ENCODE assay signal across 8 cellular contexts in genomic region chr16:69972935-69973334, GRCh38. TPM values are rescaled to one million over a fixed set of nuclear protein-coding genes. Genes with fewer than 3 reads are reported as not detected.
DNase-seq lines count a peak whose midpoint lies in the region; ATAC-seq, FAIRE-seq and TF ChIP-seq lines count a peak whose summit lies in the region.
"Not testable (repeated sequence)": the region's sequence is repeated elsewhere in the genome, so short reads cannot be mapped to it uniquely, and the experiment has no call there.
"Had no signal": no experiment of that assay in that cellular context is flagged by ENCODE, and none has a peak within 500 bp of the region (broad histone marks: within the 10 kb centered on the region; RNA-seq: fewer than 3 reads in every experiment).

No MANE protein-coding gene starts in this region.

- not testable (repeated sequence) for H3K4me3 Mint-ChIP-seq in H9, endodermal cell

- H3K18ac ChIP-seq in H9 (ENCODE audit: insufficient read length, low read depth, low read length): not testable (repeated sequence)

- not testable (repeated sequence) for H3K9me3 Mint-ChIP-seq in H9, endodermal cell

- H2AK5ac ChIP-seq in H9 (ENCODE audit: insufficient read length, low read length): not testable (repeated sequence)

- not testable (repeated sequence) for H2AFZ ChIP-seq in H9 (ENCODE audit: low read length); K562 (ENCODE audit: low read depth, low read length); HepG2 (ENCODE audit: low read length)

- not testable (repeated sequence) for H3K23ac ChIP-seq in H9 (ENCODE audit: insufficient read length, low read depth, low read length)

- not testable (repeated sequence) for H3K4me1 Mint-ChIP-seq in H9, endodermal cell

- not testable (repeated sequence) for H4K8ac ChIP-seq in H9 (replicated peaks; ENCODE audit: insufficient read length, low read depth, low read length)

- not testable (repeated sequence) for H3K27ac Mint-ChIP-seq in H9, endodermal cell

- H4K20me1 ChIP-seq in H9 (ENCODE audit: control insufficient read depth, insufficient read depth, insufficient read length); K562 (replicated peaks; ENCODE audit: control insufficient read depth, insufficient read depth, low read length); HepG2 (ENCODE audit: insufficient read depth, low read length): not testable (repeated sequence)

- TF ChIP-seq POLR2A in K562 (conservative IDR thresholded peaks at IDR 0.05); HepG2 (IDR thresholded peaks at IDR 0.05; ENCODE audit: insufficient read depth in 1 of 2, low read depth in 2 of 2, low read length in 2 of 2): not testable (repeated sequence)

- H3K9me1 ChIP-seq in K562 (ENCODE audit: control insufficient read depth, insufficient read depth, low read length): not testable (repeated sequence)

- H4K91ac ChIP-seq in H9 (ENCODE audit: insufficient read length, low read depth, low read length): not testable (repeated sequence)

- not testable (repeated sequence) for H3K27me3 ChIP-seq in H9 (ENCODE audit: insufficient read depth, low read length); K562 (ENCODE audit: control insufficient read depth in 2 of 2, insufficient read depth in 2 of 2, low read length in 2 of 2); endodermal cell (ENCODE audit: control insufficient read depth, insufficient read depth, low read length, poor library complexity, severe bottlenecking); HepG2 (ENCODE audit: control insufficient read depth in 1 of 2, insufficient read depth in 2 of 2, low read length in 2 of 2)

- ATAC-seq in K562, HepG2: not testable (repeated sequence)

- TF ChIP-seq EP300 in K562 (IDR thresholded peaks at IDR 0.05; ENCODE audit: low read length); HepG2 (IDR thresholded peaks at IDR 0.05; ENCODE audit: low read depth in 2 of 2, low read length in 2 of 2); HepG2 (CRISPR knock-in tag; IDR thresholded peaks at IDR 0.05; ENCODE audit: borderline replicate concordance): not testable (repeated sequence)

- in situ Hi-C loops in K562 (cut with MboI); HepG2 (cut with HindIII; ENCODE audit: extremely low pct_ligation_motif_present, low pct_unique_long_range_greater_than_20kb): not testable (repeated sequence)

- FAIRE-seq in K562 (lab: Jason Lieb, UNC); HepG2 (lab: Jason Lieb, UNC): not testable (repeated sequence)

- H3K14ac ChIP-seq in H9 (ENCODE audit: insufficient read depth, low read length): not testable (repeated sequence)

- not testable (repeated sequence) for H3T11ph ChIP-seq in H9 (ENCODE audit: low read length)

- not testable (repeated sequence) for H3K79me2 ChIP-seq in H9 (ENCODE audit: insufficient read depth, low read length); K562 (ENCODE audit: control insufficient read depth, insufficient read depth, low read length); HepG2 (ENCODE audit: insufficient read depth, low read length)

- H3K4me3 ChIP-seq in GM12864 (ENCODE audit: low read depth, low read length); K562; endodermal cell (ENCODE audit: low read length); HepG2 (replicated peaks in 1 of 3; ENCODE audit: insufficient read depth in 1 of 3, low read depth in 2 of 3, low read length in 3 of 3): not testable (repeated sequence)

- H3K23me2 ChIP-seq in H9 (ENCODE audit: insufficient read length, low read depth, low read length, poor library complexity, severe bottlenecking): not testable (repeated sequence)

- H3K36me3 Mint-ChIP-seq in H9 (ENCODE audit: insufficient read depth in 1 of 3, low read depth in 3 of 3); endodermal cell (ENCODE audit: low read depth): not testable (repeated sequence)

- not testable (repeated sequence) for H2BK5ac ChIP-seq in H9 (ENCODE audit: insufficient read length, low read length)

- H2BK12ac ChIP-seq in H9 (ENCODE audit: insufficient read length, low read depth, low read length): not testable (repeated sequence)

- CTCF ChIA-PET in K562 (lab: Yijun Ruan, JAX; ENCODE audit: low intra/inter-chr PET ratio); HepG2 (lab: Yijun Ruan, JAX; ENCODE audit: low intra/inter-chr PET ratio, low total read pairs): not testable (repeated sequence)

- intact Hi-C loops in K562 (cut with micrococcal nuclease); HepG2 (cut with micrococcal nuclease; ENCODE audit: unreplicated experiment): not testable (repeated sequence)

- not testable (repeated sequence) for H3K79me1 ChIP-seq in H9 (ENCODE audit: insufficient read depth, low read depth, low read length, poor library complexity, severe bottlenecking)

- not testable (repeated sequence) for H2BK120ac ChIP-seq in H9 (ENCODE audit: low read depth, low read length, poor library complexity, severe bottlenecking)

- not testable (repeated sequence) for H3K4me2 ChIP-seq in H9 (ENCODE audit: insufficient read depth, insufficient read length, low read length); K562 (ENCODE audit: insufficient read depth, low read length); HepG2 (ENCODE audit: low read depth, low read length)

- not testable (repeated sequence) for H3K4me1 ChIP-seq in H9 (ENCODE audit: insufficient read depth, low read length); K562 (replicated peaks in 1 of 2; ENCODE audit: control insufficient read depth in 2 of 2, insufficient read depth in 2 of 2, low read length in 2 of 2); endodermal cell (ENCODE audit: control insufficient read depth, insufficient read depth, low read length); HepG2 (ENCODE audit: insufficient read depth, low read length)

- H3K27ac ChIP-seq in H9 (ENCODE audit: insufficient read length, low read depth, low read length); K562 (ENCODE audit: extremely low read depth, low read depth, low read length); endodermal cell (ENCODE audit: low read depth, low read length); HepG2 (ENCODE audit: extremely low read length, insufficient read depth, low read length): not testable (repeated sequence)

- H2BK15ac ChIP-seq in H9 (ENCODE audit: low read depth, low read length): not testable (repeated sequence)

- not testable (repeated sequence) for BruUV-seq in K562 (replicated peaks; lab: Mats Ljungman, UMichigan); HepG2 (replicated peaks; lab: Mats Ljungman, UMichigan)

- TF ChIP-seq CTCF in GM12864 (IDR thresholded peaks at IDR 0.05; ENCODE audit: low read depth, low read length, missing control alignments) (peak; percentile 3), H9 (conservative IDR thresholded peaks at IDR 0.05) (0 out of 3 replicates have a peak, but pooled peaks have one; percentile 18), endodermal cell (conservative IDR thresholded peaks at IDR 0.05) (peak; percentile 20)
- TF ChIP-seq CTCF in K562 (IDR thresholded peaks at IDR 0.05 in 2 of 3, conservative IDR thresholded peaks at IDR 0.05 in 1 of 3; ENCODE audit: insufficient read depth in 2 of 3, low read depth in 1 of 3, low read length in 3 of 3); HepG2 (CRISPR knock-in tag; IDR thresholded peaks at IDR 0.05): not testable (repeated sequence)

- not testable (repeated sequence) for H3K9me3 ChIP-seq in H9 (ENCODE audit: control insufficient read depth, low read depth, low read length); K562 (replicated peaks; ENCODE audit: control insufficient read depth, insufficient read depth, low read depth, low read length); endodermal cell (ENCODE audit: control insufficient read depth, low read length); HepG2 (ENCODE audit: low read length)

- POLR2A ChIA-PET in K562 (lab: Yijun Ruan, JAX); HepG2 (lab: Yijun Ruan, JAX): not testable (repeated sequence)

- H3K56ac ChIP-seq in H9 (ENCODE audit: insufficient read length, low read depth, low read length): not testable (repeated sequence)

- H3K9ac ChIP-seq in H9 (ENCODE audit: extremely low read depth, insufficient read length, low read length); K562 (ENCODE audit: insufficient read depth in 1 of 2, low read depth in 2 of 2, low read length in 2 of 2); endodermal cell (ENCODE audit: extremely low read depth, low read length, poor library complexity, severe bottlenecking); HepG2 (ENCODE audit: insufficient read depth, low read depth, low read length): not testable (repeated sequence)

- not testable (repeated sequence) for H3K4ac ChIP-seq in H9 (ENCODE audit: low read depth, low read length)

- TF ChIP-seq RAD21 in K562 (CRISPR knock-in tag; conservative IDR thresholded peaks at IDR 0.05 in 1 of 2, IDR thresholded peaks at IDR 0.05 in 1 of 2): peak in 1 of 2 experiments; percentile 10; a peak in 1 of 4 replicates
- not testable (repeated sequence) for TF ChIP-seq RAD21 in HepG2 (CRISPR knock-in tag; IDR thresholded peaks at IDR 0.05)

- not testable (repeated sequence) for H3K36me3 ChIP-seq in K562 (ENCODE audit: control insufficient read depth, insufficient read depth, low read length); endodermal cell (ENCODE audit: control insufficient read depth, insufficient read depth, low read length); HepG2 (replicated peaks in 1 of 2; ENCODE audit: control insufficient read depth in 1 of 2, insufficient read depth in 2 of 2, low read length in 2 of 2)

- not testable (repeated sequence) for DNase-seq in GM12864 (ENCODE audit: low read depth); H9; K562 (ENCODE audit: extremely low read depth in 1 of 4, low spot score in 3 of 4); endodermal cell; HepG2 (ENCODE audit: low spot score)

- not testable (repeated sequence) for H3K27me3 Mint-ChIP-seq in H9 (ENCODE audit: low read depth); endodermal cell (ENCODE audit: insufficient read depth)

- no CpG with 5 or more reads among the region's 8 CpGs for WGBS in H9 (ENCODE audit: extremely low coverage, insufficient read length, low lambda C conversion rate)
- 0% methylated on average over 3 of the region's 8 CpGs for WGBS in K562 (ENCODE audit: insufficient coverage, low coverage, missing lambda C conversion rate)
- 100% methylated on average over 2 of the region's 8 CpGs; no CpG with 5 or more reads in 1 of the 2 experiments for WGBS in endodermal cell (ENCODE audit: insufficient coverage in 1 of 2, insufficient read length in 1 of 2), 2 experiments
- 62% methylated on average over 6 of the region's 8 CpGs for WGBS in HepG2 (ENCODE audit: low lambda C conversion rate)

- not testable (repeated sequence) for H2BK20ac ChIP-seq in H9 (ENCODE audit: low read depth, low read length, poor library complexity, severe bottlenecking)

- H4K5ac ChIP-seq in H9 (ENCODE audit: insufficient read length, low read depth, low read length): not testable (repeated sequence)

RNA-seq across cellular contexts. Expression of gene CLEC18A, which starts 21.8 kb away (rescaled TPM):
- total RNA-seq in H9 (2021) (0.75 and 1.6 TPM in 2 replicates), K562 (2014; rRNA removed) (0.23 and 0.24 TPM in 2 replicates), K562 (2014; rRNA removed; fragmentation: Illumina TruSeq; extraction: Trizol) (0.06 and 0.33 TPM in 2 replicates), K562 (2015; rRNA removed; fragmentation: Illumina TruSeq; extraction: Trizol) (0.19 and 0.25 TPM in 2 replicates), K562 (2021) (0.27 and 0.29 TPM in 2 replicates), endodermal cell (1 to 10 TPM; 2.0 to 2.2 TPM), HepG2 (2016; rRNA removed; fragmentation: Illumina TruSeq; extraction: Trizol) (0.22 TPM in 1 of 2 replicates, not detected in the other)
- total RNA-seq in K562 (2011; cell fraction: chromatin; rRNA removed; ENCODE audit: low replicate concordance): 3.9 and 7.1 TPM in 2 replicates
- total RNA-seq in K562 (2011; cell fraction: nucleolus; rRNA removed): 4.1 and 5.5 TPM in 2 replicates
- total RNA-seq in K562 (2011; cell fraction: nucleoplasm; rRNA removed): 4.4 and 9.5 TPM in 2 replicates
- polyA plus RNA-seq in K562 (2011; rRNA removed) (0.17 and 0.28 TPM in 2 replicates), K562 (2014; fragmentation: Illumina TruSeq; extraction: Trizol) (0.13 and 0.22 TPM in 2 replicates), K562 (2014; fragmentation: Nextera tagmentation; extraction: Ambion mirVana) (not detected), K562 (2014; rRNA removed) (0.08 and 0.58 TPM in 2 replicates), HepG2 (2011; rRNA removed) (0.42 and 0.72 TPM in 2 replicates)
- polyA plus RNA-seq in K562 (2011; cell fraction: cytosol; rRNA removed): 0.16 and 0.25 TPM in 2 replicates
- 2.0 and 2.5 TPM in 2 replicates for polyA plus RNA-seq in K562 (2011; cell fraction: nucleus; rRNA removed)
- polyA plus RNA-seq in K562 (2012): 0.10 and 0.29 TPM in 2 replicates
- polyA minus RNA-seq in K562 (2011; rRNA and poly(A)+ RNA removed): 0.27 TPM in 1 of 2 replicates, not detected in the other
- not detected in 2 replicates for polyA minus RNA-seq in K562 (2011; cell fraction: cytosol; rRNA and poly(A)+ RNA removed)
- 1.2 and 1.7 TPM in 2 replicates for polyA minus RNA-seq in K562 (2011; cell fraction: nucleus; rRNA and poly(A)+ RNA removed)
- polyA plus RNA-seq in endodermal cell (2013, experiment 1 of 2): 10.1 TPM
- polyA plus RNA-seq in endodermal cell (2013, experiment 2 of 2): 14.7 TPM
- 0.20 TPM in 1 of 2 replicates, not detected in the other for total RNA-seq in HepG2 (2016; cell fraction: cytosol; rRNA removed; fragmentation: Illumina TruSeq; extraction: Trizol; ENCODE audit: low read depth)
- 0.28 TPM in 1 of 2 replicates, not detected in the other for total RNA-seq in HepG2 (2016; cell fraction: insoluble cytoplasmic fraction; rRNA removed; fragmentation: Illumina TruSeq; extraction: Trizol)
- 0.09 and 0.10 TPM in 2 replicates for total RNA-seq in HepG2 (2016; cell fraction: membrane; rRNA removed; fragmentation: Illumina TruSeq; extraction: Trizol)
- 0.19 and 0.99 TPM in 2 replicates for total RNA-seq in HepG2 (2016; cell fraction: nucleus; rRNA removed; fragmentation: Illumina TruSeq; extraction: Trizol)
- polyA plus RNA-seq in HepG2 (2011; cell fraction: cytosol; rRNA removed): 0.20 and 0.26 TPM in 2 replicates
- 3.1 and 3.2 TPM in 2 replicates for polyA plus RNA-seq in HepG2 (2011; cell fraction: nucleus; rRNA removed)
- polyA plus RNA-seq in HepG2 (2012): 0.30 and 0.51 TPM in 2 replicates
- not detected in 2 replicates for polyA plus RNA-seq in HepG2 (2016; cell fraction: cytosol; fragmentation: Illumina TruSeq; extraction: Trizol; ENCODE audit: low read depth)
- polyA plus RNA-seq in HepG2 (2016; cell fraction: insoluble cytoplasmic fraction; fragmentation: Illumina TruSeq; extraction: Trizol; ENCODE audit: low read depth): 0.17 TPM in 1 of 2 replicates, not detected in the other
- polyA plus RNA-seq in HepG2 (2016; cell fraction: membrane; fragmentation: Illumina TruSeq; extraction: Trizol; ENCODE audit: low read depth): not detected in 2 replicates
- polyA plus RNA-seq in HepG2 (2016; cell fraction: nucleus; fragmentation: Illumina TruSeq; extraction: Trizol; ENCODE audit: insufficient read depth, low read depth): 0.26 and 1.1 TPM in 2 replicates
- polyA minus RNA-seq in HepG2 (2011; rRNA and poly(A)+ RNA removed; ENCODE audit: low replicate concordance): 1.6 and 3.1 TPM in 2 replicates
- polyA minus RNA-seq in HepG2 (2011; cell fraction: cytosol; rRNA and poly(A)+ RNA removed): 0.35 TPM in 1 of 2 replicates, not detected in the other
- polyA minus RNA-seq in HepG2 (2011; cell fraction: nucleus; rRNA and poly(A)+ RNA removed): 0.90 and 1.4 TPM in 2 replicates
- polyA plus RNA-seq: AG04450; CD14-positive monocyte; CD8-positive, alpha-beta memory T cell had no signal
